Comparison of ENCODE assay signal across 2 cellular contexts in the genomic region with DNA sequence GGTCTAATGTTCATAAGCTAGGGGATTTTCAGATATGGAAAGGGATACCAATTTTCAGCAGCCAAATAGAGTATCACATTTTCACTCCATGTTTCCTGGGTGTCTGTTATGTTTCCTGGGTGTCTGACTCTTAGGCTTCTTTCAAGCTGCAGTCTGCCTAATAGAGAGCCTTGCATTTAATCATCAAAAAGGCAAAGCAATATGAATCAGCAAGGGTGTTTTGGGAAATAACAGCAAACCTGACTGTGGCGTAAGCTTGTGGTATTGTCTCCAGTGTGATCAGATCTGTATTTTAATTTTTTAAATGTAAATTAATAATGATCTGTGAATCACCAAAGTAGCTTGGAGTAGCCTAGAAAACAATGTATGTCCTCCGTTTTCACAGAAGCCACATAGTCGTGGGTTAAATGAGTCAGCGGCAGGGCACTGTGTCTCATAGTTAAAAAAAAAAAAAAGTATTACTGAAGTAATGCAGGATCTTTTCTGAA.
TF ChIP-seq lines count a peak whose summit lies in the region.

No MANE protein-coding gene starts in this region.

TF ChIP-seq in SK-N-SH treated with all-trans-retinoic acid at 6 μM for 48 hours, 23 proteins besides CTCF, POLR2A, EP300 and RAD21 (continued from another document):
- no peak for TF ChIP-seq TSHZ2 (CRISPR knock-in tag; IDR thresholded peaks at IDR 0.05)
- no peak for TF ChIP-seq SNAI2 (CRISPR knock-in tag; IDR thresholded peaks at IDR 0.05)
- TF ChIP-seq, protein P1, sequence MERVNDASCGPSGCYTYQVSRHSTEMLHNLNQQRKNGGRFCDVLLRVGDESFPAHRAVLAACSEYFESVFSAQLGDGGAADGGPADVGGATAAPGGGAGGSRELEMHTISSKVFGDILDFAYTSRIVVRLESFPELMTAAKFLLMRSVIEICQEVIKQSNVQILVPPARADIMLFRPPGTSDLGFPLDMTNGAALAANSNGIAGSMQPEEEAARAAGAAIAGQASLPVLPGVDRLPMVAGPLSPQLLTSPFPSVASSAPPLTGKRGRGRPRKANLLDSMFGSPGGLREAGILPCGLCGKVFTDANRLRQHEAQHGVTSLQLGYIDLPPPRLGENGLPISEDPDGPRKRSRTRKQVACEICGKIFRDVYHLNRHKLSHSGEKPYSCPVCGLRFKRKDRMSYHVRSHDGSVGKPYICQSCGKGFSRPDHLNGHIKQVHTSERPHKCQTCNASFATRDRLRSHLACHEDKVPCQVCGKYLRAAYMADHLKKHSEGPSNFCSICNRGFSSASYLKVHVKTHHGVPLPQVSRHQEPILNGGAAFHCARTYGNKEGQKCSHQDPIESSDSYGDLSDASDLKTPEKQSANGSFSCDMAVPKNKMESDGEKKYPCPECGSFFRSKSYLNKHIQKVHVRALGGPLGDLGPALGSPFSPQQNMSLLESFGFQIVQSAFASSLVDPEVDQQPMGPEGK (CRISPR knock-in tag; IDR thresholded peaks at IDR 0.05; ENCODE audit: borderline replicate concordance): no peak
- TF ChIP-seq OSR1 (CRISPR knock-in tag; IDR thresholded peaks at IDR 0.05): no peak
- no peak for TF ChIP-seq POU6F1 (CRISPR knock-in tag; IDR thresholded peaks at IDR 0.05; ENCODE audit: borderline replicate concordance, low read depth)
- TF ChIP-seq, protein P2, sequence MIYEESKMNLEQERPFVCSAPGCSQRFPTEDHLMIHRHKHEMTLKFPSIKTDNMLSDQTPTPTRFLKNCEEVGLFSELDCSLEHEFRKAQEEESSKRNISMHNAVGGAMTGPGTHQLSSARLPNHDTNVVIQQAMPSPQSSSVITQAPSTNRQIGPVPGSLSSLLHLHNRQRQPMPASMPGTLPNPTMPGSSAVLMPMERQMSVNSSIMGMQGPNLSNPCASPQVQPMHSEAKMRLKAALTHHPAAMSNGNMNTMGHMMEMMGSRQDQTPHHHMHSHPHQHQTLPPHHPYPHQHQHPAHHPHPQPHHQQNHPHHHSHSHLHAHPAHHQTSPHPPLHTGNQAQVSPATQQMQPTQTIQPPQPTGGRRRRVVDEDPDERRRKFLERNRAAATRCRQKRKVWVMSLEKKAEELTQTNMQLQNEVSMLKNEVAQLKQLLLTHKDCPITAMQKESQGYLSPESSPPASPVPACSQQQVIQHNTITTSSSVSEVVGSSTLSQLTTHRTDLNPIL (CRISPR knock-in tag; IDR thresholded peaks at IDR 0.05; ENCODE audit: low read depth): no peak
- TF ChIP-seq, protein P3, sequence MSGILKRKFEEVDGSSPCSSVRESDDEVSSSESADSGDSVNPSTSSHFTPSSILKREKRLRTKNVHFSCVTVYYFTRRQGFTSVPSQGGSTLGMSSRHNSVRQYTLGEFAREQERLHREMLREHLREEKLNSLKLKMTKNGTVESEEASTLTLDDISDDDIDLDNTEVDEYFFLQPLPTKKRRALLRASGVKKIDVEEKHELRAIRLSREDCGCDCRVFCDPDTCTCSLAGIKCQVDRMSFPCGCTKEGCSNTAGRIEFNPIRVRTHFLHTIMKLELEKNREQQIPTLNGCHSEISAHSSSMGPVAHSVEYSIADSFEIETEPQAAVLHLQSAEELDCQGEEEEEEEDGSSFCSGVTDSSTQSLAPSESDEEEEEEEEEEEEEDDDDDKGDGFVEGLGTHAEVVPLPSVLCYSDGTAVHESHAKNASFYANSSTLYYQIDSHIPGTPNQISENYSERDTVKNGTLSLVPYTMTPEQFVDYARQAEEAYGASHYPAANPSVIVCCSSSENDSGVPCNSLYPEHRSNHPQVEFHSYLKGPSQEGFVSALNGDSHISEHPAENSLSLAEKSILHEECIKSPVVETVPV (CRISPR knock-in tag; IDR thresholded peaks at IDR 0.05): no peak
- no peak for TF ChIP-seq TOX (CRISPR knock-in tag; IDR thresholded peaks at IDR 0.05; ENCODE audit: borderline replicate concordance)
TF ChIP-seq in SK-N-SH treated with all-trans-retinoic acid at 6 μM for 48 hours: peak in this region for 0.

TF ChIP-seq in GM12878, 131 proteins besides CTCF, POLR2A, EP300 and RAD21 (continued from another document):
- TF ChIP-seq, protein P4, sequence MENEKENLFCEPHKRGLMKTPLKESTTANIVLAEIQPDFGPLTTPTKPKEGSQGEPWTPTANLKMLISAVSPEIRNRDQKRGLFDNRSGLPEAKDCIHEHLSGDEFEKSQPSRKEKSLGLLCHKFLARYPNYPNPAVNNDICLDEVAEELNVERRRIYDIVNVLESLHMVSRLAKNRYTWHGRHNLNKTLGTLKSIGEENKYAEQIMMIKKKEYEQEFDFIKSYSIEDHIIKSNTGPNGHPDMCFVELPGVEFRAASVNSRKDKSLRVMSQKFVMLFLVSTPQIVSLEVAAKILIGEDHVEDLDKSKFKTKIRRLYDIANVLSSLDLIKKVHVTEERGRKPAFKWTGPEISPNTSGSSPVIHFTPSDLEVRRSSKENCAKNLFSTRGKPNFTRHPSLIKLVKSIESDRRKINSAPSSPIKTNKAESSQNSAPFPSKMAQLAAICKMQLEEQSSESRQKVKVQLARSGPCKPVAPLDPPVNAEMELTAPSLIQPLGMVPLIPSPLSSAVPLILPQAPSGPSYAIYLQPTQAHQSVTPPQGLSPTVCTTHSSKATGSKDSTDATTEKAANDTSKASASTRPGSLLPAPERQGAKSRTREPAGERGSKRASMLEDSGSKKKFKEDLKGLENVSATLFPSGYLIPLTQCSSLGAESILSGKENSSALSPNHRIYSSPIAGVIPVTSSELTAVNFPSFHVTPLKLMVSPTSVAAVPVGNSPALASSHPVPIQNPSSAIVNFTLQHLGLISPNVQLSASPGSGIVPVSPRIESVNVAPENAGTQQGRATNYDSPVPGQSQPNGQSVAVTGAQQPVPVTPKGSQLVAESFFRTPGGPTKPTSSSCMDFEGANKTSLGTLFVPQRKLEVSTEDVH (IDR thresholded peaks at IDR 0.05; ENCODE audit: low read depth, partially characterized antibody): no peak
- TF ChIP-seq, protein P5, sequence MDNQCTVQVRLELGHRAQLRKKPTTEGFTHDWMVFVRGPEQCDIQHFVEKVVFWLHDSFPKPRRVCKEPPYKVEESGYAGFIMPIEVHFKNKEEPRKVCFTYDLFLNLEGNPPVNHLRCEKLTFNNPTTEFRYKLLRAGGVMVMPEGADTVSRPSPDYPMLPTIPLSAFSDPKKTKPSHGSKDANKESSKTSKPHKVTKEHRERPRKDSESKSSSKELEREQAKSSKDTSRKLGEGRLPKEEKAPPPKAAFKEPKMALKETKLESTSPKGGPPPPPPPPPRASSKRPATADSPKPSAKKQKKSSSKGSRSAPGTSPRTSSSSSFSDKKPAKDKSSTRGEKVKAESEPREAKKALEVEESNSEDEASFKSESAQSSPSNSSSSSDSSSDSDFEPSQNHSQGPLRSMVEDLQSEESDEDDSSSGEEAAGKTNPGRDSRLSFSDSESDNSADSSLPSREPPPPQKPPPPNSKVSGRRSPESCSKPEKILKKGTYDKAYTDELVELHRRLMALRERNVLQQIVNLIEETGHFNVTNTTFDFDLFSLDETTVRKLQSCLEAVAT (IDR thresholded peaks at IDR 0.05): no peak
- no peak for TF ChIP-seq PBX3 (IDR thresholded peaks at IDR 0.05; ENCODE audit: insufficient replicate concordance, low read depth, low read length)
- no peak for TF ChIP-seq RUNX3 (IDR thresholded peaks at IDR 0.05; ENCODE audit: low read length)
- no peak for TF ChIP-seq IKZF2 (IDR thresholded peaks at IDR 0.05)
- TF ChIP-seq, protein P6, sequence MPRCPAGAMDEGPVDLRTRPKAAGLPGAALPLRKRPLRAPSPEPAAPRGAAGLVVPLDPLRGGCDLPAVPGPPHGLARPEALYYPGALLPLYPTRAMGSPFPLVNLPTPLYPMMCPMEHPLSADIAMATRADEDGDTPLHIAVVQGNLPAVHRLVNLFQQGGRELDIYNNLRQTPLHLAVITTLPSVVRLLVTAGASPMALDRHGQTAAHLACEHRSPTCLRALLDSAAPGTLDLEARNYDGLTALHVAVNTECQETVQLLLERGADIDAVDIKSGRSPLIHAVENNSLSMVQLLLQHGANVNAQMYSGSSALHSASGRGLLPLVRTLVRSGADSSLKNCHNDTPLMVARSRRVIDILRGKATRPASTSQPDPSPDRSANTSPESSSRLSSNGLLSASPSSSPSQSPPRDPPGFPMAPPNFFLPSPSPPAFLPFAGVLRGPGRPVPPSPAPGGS (IDR thresholded peaks at IDR 0.05; ENCODE audit: borderline replicate concordance, insufficient read depth, low read depth, low read length, poor library complexity, severe bottlenecking): no peak
- TF ChIP-seq SRF (IDR thresholded peaks at IDR 0.05; ENCODE audit: low read depth in 2 of 2, low read length in 2 of 2): no peak
- no peak for TF ChIP-seq GABPA (IDR thresholded peaks at IDR 0.05; ENCODE audit: low read depth)
- no peak for TF ChIP-seq TBL1XR1 (IDR thresholded peaks at IDR 0.05; ENCODE audit: low read depth, low read length)
- no peak for TF ChIP-seq YY1 (IDR thresholded peaks at IDR 0.05; ENCODE audit: low read depth, low read length)
- no peak for TF ChIP-seq FOXK2 (IDR thresholded peaks at IDR 0.05)
- TF ChIP-seq, protein P7, sequence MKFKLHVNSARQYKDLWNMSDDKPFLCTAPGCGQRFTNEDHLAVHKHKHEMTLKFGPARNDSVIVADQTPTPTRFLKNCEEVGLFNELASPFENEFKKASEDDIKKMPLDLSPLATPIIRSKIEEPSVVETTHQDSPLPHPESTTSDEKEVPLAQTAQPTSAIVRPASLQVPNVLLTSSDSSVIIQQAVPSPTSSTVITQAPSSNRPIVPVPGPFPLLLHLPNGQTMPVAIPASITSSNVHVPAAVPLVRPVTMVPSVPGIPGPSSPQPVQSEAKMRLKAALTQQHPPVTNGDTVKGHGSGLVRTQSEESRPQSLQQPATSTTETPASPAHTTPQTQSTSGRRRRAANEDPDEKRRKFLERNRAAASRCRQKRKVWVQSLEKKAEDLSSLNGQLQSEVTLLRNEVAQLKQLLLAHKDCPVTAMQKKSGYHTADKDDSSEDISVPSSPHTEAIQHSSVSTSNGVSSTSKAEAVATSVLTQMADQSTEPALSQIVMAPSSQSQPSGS (IDR thresholded peaks at IDR 0.05; ENCODE audit: low read length): no peak
- no peak for TF ChIP-seq ZSCAN29 (IDR thresholded peaks at IDR 0.05)
- TF ChIP-seq SREBF2 (IDR thresholded peaks at IDR 0.05; ENCODE audit: low read length): no peak
- no peak for TF ChIP-seq HCFC1 (IDR thresholded peaks at IDR 0.05; ENCODE audit: low read length)
